Comparison of ENCODE assay signal across 1 cellular context in the genomic region with DNA sequence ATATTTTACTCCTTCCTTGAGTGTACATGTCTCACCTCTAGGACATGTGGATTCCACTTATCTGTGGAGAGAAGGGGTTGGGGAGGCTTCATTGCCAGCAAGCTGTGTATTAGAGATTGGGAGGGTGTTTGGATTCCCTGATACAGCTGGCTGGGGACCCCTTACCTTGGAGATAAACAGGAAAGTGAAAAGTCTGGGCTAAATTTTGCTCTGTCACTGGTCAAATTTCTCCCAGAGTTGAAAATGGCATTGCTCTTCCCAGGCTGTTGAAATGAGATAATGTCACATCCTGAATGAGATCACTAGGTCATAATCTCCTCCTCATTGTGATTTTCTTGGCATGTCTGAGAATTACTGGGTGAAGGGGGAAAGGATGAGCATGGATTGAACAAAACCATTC.
TF ChIP-seq lines count a peak whose summit lies in the region.

No MANE protein-coding gene starts in this region.

TF ChIP-seq in HepG2, 621 proteins besides CTCF, POLR2A, EP300 and RAD21:
- TF ChIP-seq PAX8 (CRISPR knock-in tag; IDR thresholded peaks at IDR 0.05; ENCODE audit: borderline replicate concordance) (no peak), ZNF329 (CRISPR knock-in tag; IDR thresholded peaks at IDR 0.05; ENCODE audit: low read depth) (no peak), HOXA3 (CRISPR knock-in tag; IDR thresholded peaks at IDR 0.05) (no peak), ZNF253 (CRISPR knock-in tag; IDR thresholded peaks at IDR 0.05; ENCODE audit: borderline replicate concordance) (no peak), ZNF124 (CRISPR knock-in tag; IDR thresholded peaks at IDR 0.05) (no peak), ZNF3 (CRISPR knock-in tag; IDR thresholded peaks at IDR 0.05) (no peak), CEBPB (IDR thresholded peaks at IDR 0.05; ENCODE audit: borderline replicate concordance, low read depth, low read length) (no peak), NKX3-1 (CRISPR knock-in tag; IDR thresholded peaks at IDR 0.05) (no peak), NR2F6 (IDR thresholded peaks at IDR 0.05) (no peak), NR2F6 (CRISPR knock-in tag; IDR thresholded peaks at IDR 0.05) (no peak), NAIF1 (CRISPR knock-in tag; IDR thresholded peaks at IDR 0.05; ENCODE audit: borderline replicate concordance) (no peak), SP5 (CRISPR knock-in tag; IDR thresholded peaks at IDR 0.05; ENCODE audit: borderline replicate concordance, low read depth) (no peak), ZNF326 (CRISPR knock-in tag; IDR thresholded peaks at IDR 0.05; ENCODE audit: borderline replicate concordance) (no peak), RXRA (CRISPR knock-in tag; IDR thresholded peaks at IDR 0.05) (no peak), SIX4 (CRISPR knock-in tag; IDR thresholded peaks at IDR 0.05) (no peak), ZNF546 (CRISPR knock-in tag; conservative IDR thresholded peaks at IDR 0.05) (no peak), SRF (IDR thresholded peaks at IDR 0.05; ENCODE audit: low read depth, low read length) (no peak)
- TF ChIP-seq, protein P1, sequence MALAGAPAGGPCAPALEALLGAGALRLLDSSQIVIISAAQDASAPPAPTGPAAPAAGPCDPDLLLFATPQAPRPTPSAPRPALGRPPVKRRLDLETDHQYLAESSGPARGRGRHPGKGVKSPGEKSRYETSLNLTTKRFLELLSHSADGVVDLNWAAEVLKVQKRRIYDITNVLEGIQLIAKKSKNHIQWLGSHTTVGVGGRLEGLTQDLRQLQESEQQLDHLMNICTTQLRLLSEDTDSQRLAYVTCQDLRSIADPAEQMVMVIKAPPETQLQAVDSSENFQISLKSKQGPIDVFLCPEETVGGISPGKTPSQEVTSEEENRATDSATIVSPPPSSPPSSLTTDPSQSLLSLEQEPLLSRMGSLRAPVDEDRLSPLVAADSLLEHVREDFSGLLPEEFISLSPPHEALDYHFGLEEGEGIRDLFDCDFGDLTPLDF (CRISPR knock-in tag; IDR thresholded peaks at IDR 0.05): no peak
- TF ChIP-seq, protein P2, sequence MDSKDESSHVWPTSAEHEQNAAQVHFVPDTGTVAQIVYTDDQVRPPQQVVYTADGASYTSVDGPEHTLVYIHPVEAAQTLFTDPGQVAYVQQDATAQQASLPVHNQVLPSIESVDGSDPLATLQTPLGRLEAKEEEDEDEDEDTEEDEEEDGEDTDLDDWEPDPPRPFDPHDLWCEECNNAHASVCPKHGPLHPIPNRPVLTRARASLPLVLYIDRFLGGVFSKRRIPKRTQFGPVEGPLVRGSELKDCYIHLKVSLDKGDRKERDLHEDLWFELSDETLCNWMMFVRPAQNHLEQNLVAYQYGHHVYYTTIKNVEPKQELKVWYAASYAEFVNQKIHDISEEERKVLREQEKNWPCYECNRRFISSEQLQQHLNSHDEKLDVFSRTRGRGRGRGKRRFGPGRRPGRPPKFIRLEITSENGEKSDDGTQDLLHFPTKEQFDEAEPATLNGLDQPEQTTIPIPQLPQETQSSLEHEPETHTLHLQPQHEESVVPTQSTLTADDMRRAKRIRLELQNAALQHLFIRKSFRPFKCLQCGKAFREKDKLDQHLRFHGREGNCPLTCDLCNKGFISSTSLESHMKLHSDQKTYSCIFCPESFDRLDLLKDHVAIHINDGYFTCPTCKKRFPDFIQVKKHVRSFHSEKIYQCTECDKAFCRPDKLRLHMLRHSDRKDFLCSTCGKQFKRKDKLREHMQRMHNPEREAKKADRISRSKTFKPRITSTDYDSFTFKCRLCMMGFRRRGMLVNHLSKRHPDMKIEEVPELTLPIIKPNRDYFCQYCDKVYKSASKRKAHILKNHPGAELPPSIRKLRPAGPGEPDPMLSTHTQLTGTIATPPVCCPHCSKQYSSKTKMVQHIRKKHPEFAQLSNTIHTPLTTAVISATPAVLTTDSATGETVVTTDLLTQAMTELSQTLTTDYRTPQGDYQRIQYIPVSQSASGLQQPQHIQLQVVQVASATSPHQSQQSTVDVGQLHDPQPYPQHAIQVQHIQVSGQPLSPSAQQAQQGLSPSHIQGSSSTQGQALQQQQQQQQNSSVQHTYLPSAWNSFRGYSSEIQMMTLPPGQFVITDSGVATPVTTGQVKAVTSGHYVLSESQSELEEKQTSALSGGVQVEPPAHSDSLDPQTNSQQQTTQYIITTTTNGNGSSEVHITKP (CRISPR knock-in tag; IDR thresholded peaks at IDR 0.05; ENCODE audit: low read depth): no peak
- TF ChIP-seq, protein P3, sequence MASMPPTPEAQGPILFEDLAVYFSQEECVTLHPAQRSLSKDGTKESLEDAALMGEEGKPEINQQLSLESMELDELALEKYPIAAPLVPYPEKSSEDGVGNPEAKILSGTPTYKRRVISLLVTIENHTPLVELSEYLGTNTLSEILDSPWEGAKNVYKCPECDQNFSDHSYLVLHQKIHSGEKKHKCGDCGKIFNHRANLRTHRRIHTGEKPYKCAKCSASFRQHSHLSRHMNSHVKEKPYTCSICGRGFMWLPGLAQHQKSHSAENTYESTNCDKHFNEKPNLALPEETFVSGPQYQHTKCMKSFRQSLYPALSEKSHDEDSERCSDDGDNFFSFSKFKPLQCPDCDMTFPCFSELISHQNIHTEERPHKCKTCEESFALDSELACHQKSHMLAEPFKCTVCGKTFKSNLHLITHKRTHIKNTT (CRISPR knock-in tag; IDR thresholded peaks at IDR 0.05): no peak
- TF ChIP-seq, protein P4, sequence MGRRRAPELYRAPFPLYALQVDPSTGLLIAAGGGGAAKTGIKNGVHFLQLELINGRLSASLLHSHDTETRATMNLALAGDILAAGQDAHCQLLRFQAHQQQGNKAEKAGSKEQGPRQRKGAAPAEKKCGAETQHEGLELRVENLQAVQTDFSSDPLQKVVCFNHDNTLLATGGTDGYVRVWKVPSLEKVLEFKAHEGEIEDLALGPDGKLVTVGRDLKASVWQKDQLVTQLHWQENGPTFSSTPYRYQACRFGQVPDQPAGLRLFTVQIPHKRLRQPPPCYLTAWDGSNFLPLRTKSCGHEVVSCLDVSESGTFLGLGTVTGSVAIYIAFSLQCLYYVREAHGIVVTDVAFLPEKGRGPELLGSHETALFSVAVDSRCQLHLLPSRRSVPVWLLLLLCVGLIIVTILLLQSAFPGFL (CRISPR knock-in tag; IDR thresholded peaks at IDR 0.05): no peak
